In genomic region chrX:18702362-18703195, GRCh38 we compare ENCODE assay signal across 15 cellular contexts. TPM values are rescaled to one million over a fixed set of nuclear protein-coding genes. Genes with fewer than 3 reads are reported as not detected.
DNase-seq lines count a peak whose midpoint lies in the region; TF ChIP-seq lines count a peak whose summit lies in the region.
"Had no signal": no experiment of that assay in that cellular context is flagged by ENCODE, and none has a peak within 500 bp of the region (broad histone marks: within the 10 kb centered on the region; RNA-seq: fewer than 3 reads in every experiment).

No MANE protein-coding gene starts in this region.

- POLR2A ChIA-PET in CD8-positive, alpha-beta memory T cell (lab: Charles Lee): no interaction called here

- H3K27ac Mint-ChIP-seq in CD8-positive, alpha-beta memory T cell: no peak overlapping the region
- H3K27ac Mint-ChIP-seq: nephron had no signal

- no peak overlapping the region for H3K4me3 ChIP-seq in vagina
- H3K4me3 ChIP-seq in CD8-positive, alpha-beta memory T cell (ENCODE audit: low read length): no peak overlapping the region

- no peak overlapping the region for H3K4me3 Mint-ChIP-seq in CD8-positive, alpha-beta memory T cell
- H3K4me3 Mint-ChIP-seq: nephron had no signal

- no peak for TF ChIP-seq CTCF in vagina (IDR thresholded peaks at IDR 0.05)

- H3K9me3 ChIP-seq in vagina: no peaks in the 10 kb centered on the region
- H3K9me3 ChIP-seq in CD8-positive, alpha-beta memory T cell (ENCODE audit: low read length): no peaks in the 10 kb centered on the region

- H3K36me3 ChIP-seq in vagina: no peaks in the 10 kb centered on the region
- H3K36me3 ChIP-seq in CD8-positive, alpha-beta memory T cell (ENCODE audit: insufficient read depth, low read length): no peaks in the 10 kb centered on the region

- peak; percentile 18 for DNase-seq in SIG-M5 treated with dmso at 0.1 percent for 504 hours (lab: John Stamatoyannopoulos, UW; ENCODE audit: unreplicated experiment)
- no peak for DNase-seq in SIG-M5 (lab: John Stamatoyannopoulos, UW)
- DNase-seq in SW480 (ENCODE audit: low spot score): peak; percentile 13
- peak; percentile 16 for DNase-seq in fibroblast of the conjunctiva (ENCODE audit: low read depth)
- DNase-seq in vagina (ENCODE audit: extremely low spot score in 2 of 2): peak in 1 of 2 donors; percentile 74
- DNase-seq in amygdala (lab: John Stamatoyannopoulos, UW): no peak
- DNase-seq in HuH-7 (ENCODE audit: low spot score): no peak
- no peak for DNase-seq in CD8-positive, alpha-beta memory T cell
- DNase-seq: Karpas-422; NCI-H345; stimulated activated CD4-positive, alpha-beta T cell treated with anti-CD3 and anti-CD28 coated beads, Interleukin-15, amount 100 ng/mL, for 24 hours had no signal

- H3K9me3 Mint-ChIP-seq in CD8-positive, alpha-beta memory T cell: no peaks in the 10 kb centered on the region

- peaks cover 11% of the 10 kb centered on the region for H3K4me1 ChIP-seq in vagina
- no peaks in the 10 kb centered on the region for H3K4me1 ChIP-seq in CD8-positive, alpha-beta memory T cell (ENCODE audit: insufficient read depth, low read length)

- no peaks in the 10 kb centered on the region for H3K4me1 Mint-ChIP-seq in CD8-positive, alpha-beta memory T cell

- intact Hi-C loops in vagina (cut with DNase I): no loop called here

- no peaks in the 10 kb centered on the region for H3K27me3 ChIP-seq in vagina
- H3K27me3 ChIP-seq in CD8-positive, alpha-beta memory T cell (ENCODE audit: insufficient read depth, low read length, poor library complexity, severe bottlenecking): no peaks in the 10 kb centered on the region

- H3K27me3 Mint-ChIP-seq in CD8-positive, alpha-beta memory T cell: peaks cover 9 to 13% of the 10 kb centered on the region in 2 donors

- H3K36me3 Mint-ChIP-seq in CD8-positive, alpha-beta memory T cell: no peaks in the 10 kb centered on the region

- peak overlapping the region; percentile 40 for H3K27ac ChIP-seq in vagina
- H3K27ac ChIP-seq in CD8-positive, alpha-beta memory T cell (ENCODE audit: low read depth, low read length): no peak overlapping the region

- no peak for TF ChIP-seq POLR2A in vagina (IDR thresholded peaks at IDR 0.05)

- CTCF ChIA-PET in CD8-positive, alpha-beta memory T cell (lab: Charles Lee): no interaction called here

RNA-seq across cellular contexts. Expression of gene PPEF1, which starts 4.9 kb away (rescaled TPM):
- not detected for total RNA-seq in vagina
- total RNA-seq in CD8-positive, alpha-beta memory T cell: not detected
- polyA plus RNA-seq in CD8-positive, alpha-beta memory T cell: not detected
- total RNA-seq: T-helper 1 cell treated with Interleukin-12 subunit alpha and Interleukin-12 subunit beta and Interleukin-4 antibody, amounts not matched to agents 30 ng/mL and 1 ng/mL, for 36 hours had no signal

RNA-seq across cellular contexts. Expression of gene RS1, which starts 30.7 kb away (rescaled TPM):
- not detected for total RNA-seq in vagina
- not detected for total RNA-seq in CD8-positive, alpha-beta memory T cell
- polyA plus RNA-seq in CD8-positive, alpha-beta memory T cell: not detected
- total RNA-seq: H1; T-helper 1 cell treated with Interleukin-12 subunit alpha and Interleukin-12 subunit beta and Interleukin-4 antibody, amounts not matched to agents 30 ng/mL and 1 ng/mL, for 36 hours had no signal
- polyA plus RNA-seq: adipose tissue had no signal

Comparison
In these comparisons a context has a peak if more than half of its experiments do, and no peak if none do; other contexts are left out.
1. DNase-seq: peak in SIG-M5 treated with dmso at 0.1 percent for 504 hours (single experiment), SW480 (single experiment) and fibroblast of the conjunctiva (single experiment); none in SIG-M5 (single experiment), amygdala (0 of 56), HuH-7 (single experiment) and CD8-positive, alpha-beta memory T cell (0 of 5).